13 cellular contexts compared by ENCODE assay signal in genomic region chr7:70568674-70569334, GRCh38.
A peak's percentile ranks its signal among the peaks of the same experiment; 100 is the strongest.
DNase-seq lines count a peak whose midpoint lies in the region; ATAC-seq and TF ChIP-seq lines count a peak whose summit lies in the region.
"Had no signal": no experiment of that assay in that cellular context is flagged by ENCODE, and none has a peak within 500 bp of the region (broad histone marks: within the 10 kb centered on the region; RNA-seq: fewer than 3 reads in every experiment).

No MANE protein-coding gene starts in this region.

- H3K27ac ChIP-seq in hepatocyte (no peak overlapping the region), skeletal muscle tissue (ENCODE audit: low read depth, low read length) (peak overlapping the region; percentile 89)
- H3K27ac ChIP-seq: uterus had no signal

- H3K4me1 ChIP-seq in hepatocyte (ENCODE audit: insufficient read depth) (peaks cover 53% of the 10 kb centered on the region), skeletal muscle tissue (ENCODE audit: control insufficient read depth in 3 of 3, insufficient read depth in 3 of 3, low read length in 3 of 3) (peaks cover 13 to 29% (median 20%) of the 10 kb centered on the region in 3 donors)
- H3K4me1 ChIP-seq: uterus had no signal

- H3K27me3 ChIP-seq in hepatocyte (no peaks in the 10 kb centered on the region), skeletal muscle tissue (ENCODE audit: control insufficient read depth in 3 of 3, insufficient read depth in 3 of 3, low read length in 3 of 3) (no peaks in the 10 kb centered on the region)
- H3K27me3 ChIP-seq: uterus had no signal

- no peak overlapping the region for H3K4me2 ChIP-seq in hepatocyte

- WGBS in hepatocyte (ENCODE audit: low lambda C conversion rate, missing lambda C conversion rate), result 40% methylated on average over 8 of the region's 8 CpGs

- H3K4me3 ChIP-seq in hepatocyte, result no peak overlapping the region
- peak overlapping the region; percentile 9 to 29 (median 11) for H3K4me3 ChIP-seq in skeletal muscle tissue (ENCODE audit: low read length in 3 of 3)
- H3K4me3 ChIP-seq: lung, uterus had no signal

- peak overlapping the region in 2 of 3 donors; percentile 45 to 46 for H3K9ac ChIP-seq in skeletal muscle tissue (ENCODE audit: low read depth in 1 of 3, low read length in 3 of 3)

- no peak for ATAC-seq in HG03196 (IDR thresholded peaks at IDR 0.05; ENCODE audit: unreplicated experiment)
- ATAC-seq: activated CD8-positive, alpha-beta T cell treated with anti-CD3 and anti-CD28 coated beads for 36 hours; stimulated activated naive CD8-positive, alpha-beta T cell treated with anti-CD3 and anti-CD28 coated beads, Interleukin-15, Interleukin-2, amounts not matched to agents 100 U/mL and 50 U/mL, for 24 hours had no signal

- H3K79me2 ChIP-seq in hepatocyte, result no peaks in the 10 kb centered on the region

- no peaks in the 10 kb centered on the region for H3K9me2 ChIP-seq in hepatocyte (replicated peaks; ENCODE audit: insufficient read depth)

- H4K20me1 ChIP-seq in hepatocyte (ENCODE audit: insufficient read depth, poor library complexity, severe bottlenecking), result no peaks in the 10 kb centered on the region

- peak; percentile 50 for DNase-seq in NCI-H146 (lab: John Stamatoyannopoulos, UW)
- no peak for DNase-seq in NCI-H146 treated with DMSO at 0.1 percent for 48 hours (lab: John Stamatoyannopoulos, UW; ENCODE audit: unreplicated experiment)
- DNase-seq in RPMI8226, result peak; percentile 41
- peak; percentile 35 for DNase-seq in hepatocyte (ENCODE audit: low spot score)
- DNase-seq in GM10266 (ENCODE audit: extremely low spot score), result no peak
- no peak for DNase-seq in stimulated activated naive CD4-positive, alpha-beta T cell (lab: John Stamatoyannopoulos, UW)
- DNase-seq: activated CD8-positive, alpha-beta T cell treated with anti-CD3 and anti-CD28 coated beads for 36 hours; IMR-90; stimulated activated naive CD8-positive, alpha-beta T cell treated with anti-CD3 and anti-CD28 coated beads, Interleukin-15, Interleukin-2, amounts not matched to agents 100 U/mL and 50 U/mL, for 24 hours; uterus had no signal

- H3K36me3 ChIP-seq in hepatocyte (replicated peaks; ENCODE audit: insufficient read depth, low read depth) (no peaks in the 10 kb centered on the region), skeletal muscle tissue (ENCODE audit: control insufficient read depth in 3 of 3, insufficient read depth in 3 of 3, low read length in 3 of 3) (no peaks in the 10 kb centered on the region)
- H3K36me3 ChIP-seq: uterus had no signal

- TF ChIP-seq CTCF in hepatocyte (IDR thresholded peaks at IDR 0.05; ENCODE audit: poor library complexity), result no peak
- no peak for TF ChIP-seq CTCF in GM10266 (IDR thresholded peaks at IDR 0.05; ENCODE audit: control insufficient read depth, insufficient read depth, low read depth, missing control alignments)

- no peak overlapping the region for H2AFZ ChIP-seq in hepatocyte

- no peaks in the 10 kb centered on the region for H3K9me3 ChIP-seq in hepatocyte (ENCODE audit: low read depth)
- no peaks in the 10 kb centered on the region for H3K9me3 ChIP-seq in skeletal muscle tissue (ENCODE audit: control insufficient read depth in 3 of 3, low read length in 3 of 3)
- H3K9me3 ChIP-seq: uterus had no signal

Comparison
In these comparisons a context has a peak if more than half of its experiments do, and no peak if none do; other contexts are left out.
1. DNase-seq: peak in NCI-H146 (single experiment), RPMI8226 (single experiment) and hepatocyte (single experiment); none in NCI-H146 treated with DMSO at 0.1 percent for 48 hours (single experiment), GM10266 (single experiment) and stimulated activated naive CD4-positive, alpha-beta T cell (0 of 6).